ENCODE assay signal across 1 cellular context in genomic region chrX:129609395-129609794, GRCh38.
TF ChIP-seq lines count a peak whose summit lies in the region.

No MANE protein-coding gene starts in this region.

TF ChIP-seq in K562, 482 proteins besides CTCF, POLR2A, EP300 and RAD21:
- TF ChIP-seq NFE2 (IDR thresholded peaks at IDR 0.05; ENCODE audit: low read depth) (no peak), ETV6 (IDR thresholded peaks at IDR 0.05; ENCODE audit: borderline replicate concordance in 1 of 2, low read depth in 2 of 2, low read length in 1 of 2) (no peak), ETV6 (CRISPR knock-in tag; IDR thresholded peaks at IDR 0.05; ENCODE audit: borderline replicate concordance) (no peak), ZFP36 (IDR thresholded peaks at IDR 0.05; ENCODE audit: low read depth, low read length, partially characterized antibody) (peak; percentile 88), ELF4 (CRISPR knock-in tag; IDR thresholded peaks at IDR 0.05) (no peak), ESRRB (CRISPR knock-in tag; IDR thresholded peaks at IDR 0.05; ENCODE audit: borderline replicate concordance) (no peak), SMARCA5 (IDR thresholded peaks at IDR 0.05) (0 out of 2 replicates have a peak, but pooled peaks have one; percentile 41), RBM25 (IDR thresholded peaks at IDR 0.05; ENCODE audit: low read depth, low read length, severe bottlenecking) (peak; percentile 89), ZNF217 (CRISPR knock-in tag; IDR thresholded peaks at IDR 0.05) (no peak)
